9 cellular contexts compared by ENCODE assay signal in genomic region chr17:37220609-37220953, GRCh38.
DNase-seq lines count a peak whose midpoint lies in the region; ATAC-seq and TF ChIP-seq lines count a peak whose summit lies in the region.
"Had no signal": no experiment of that assay in that cellular context is flagged by ENCODE, and none has a peak within 500 bp of the region (broad histone marks: within the 10 kb centered on the region; RNA-seq: fewer than 3 reads in every experiment).

No MANE protein-coding gene starts in this region.

- peaks cover 20% of the 10 kb centered on the region for H3K36me3 Mint-ChIP-seq in neural crest cell (ENCODE audit: low read depth)

- ATAC-seq in GM19324 (IDR thresholded peaks at IDR 0.05; ENCODE audit: low FRiP score, unreplicated experiment) (no peak), GM19351 (IDR thresholded peaks at IDR 0.05; ENCODE audit: unreplicated experiment) (no peak)

- TF ChIP-seq CTCF in neural crest cell (conservative IDR thresholded peaks at IDR 0.05), result peak; percentile 58

- H3K9me3 Mint-ChIP-seq in neural crest cell, result no peaks in the 10 kb centered on the region

- H3K27ac Mint-ChIP-seq in neural crest cell (ENCODE audit: unreplicated experiment), result no peak overlapping the region
- H3K27ac Mint-ChIP-seq: activated naive CD8-positive, alpha-beta T cell had no signal

- H3K4me1 Mint-ChIP-seq in neural crest cell, result peaks cover 19% of the 10 kb centered on the region

- DNase-seq in stimulated activated CD4-positive, alpha-beta T cell treated with anti-CD3 and anti-CD28 coated beads, Interleukin-4, amount 100 ng/mL, for 1 hour, result peak; percentile 2
- no peak for DNase-seq in stimulated activated CD4-positive, alpha-beta T cell treated with anti-CD3 and anti-CD28 coated beads, Interleukin-2, amount 100 ng/mL, for 48 hours
- DNase-seq in NCI-H748 treated with DMSO at 0.1 percent for 48 hours (lab: John Stamatoyannopoulos, UW), result peak; percentile 10
- peak; percentile 35 for DNase-seq in cerebellar cortex (ENCODE audit: low spot score)
- no peak for DNase-seq in neural crest cell (ENCODE audit: low read depth, low spot score)
- no peak for DNase-seq in activated CD4-positive, CD25-positive, alpha-beta regulatory T cell treated with anti-CD3 and anti-CD28 coated beads, Interleukin-2, amount 50 U/mL, for 72 hours

- peaks cover 16% of the 10 kb centered on the region for H3K27me3 Mint-ChIP-seq in neural crest cell (ENCODE audit: low read depth)
- H3K27me3 Mint-ChIP-seq: activated naive CD8-positive, alpha-beta T cell had no signal

- H3K4me3 Mint-ChIP-seq in neural crest cell, result no peak overlapping the region
- H3K4me3 Mint-ChIP-seq: activated naive CD8-positive, alpha-beta T cell had no signal

Comparison
In these comparisons a context has a peak if more than half of its experiments do, and no peak if none do; other contexts are left out.
1. DNase-seq: peak in stimulated activated CD4-positive, alpha-beta T cell treated with anti-CD3 and anti-CD28 coated beads, Interleukin-4, amount 100 ng/mL, for 1 hour (single experiment), NCI-H748 treated with DMSO at 0.1 percent for 48 hours (single experiment) and cerebellar cortex (single experiment); none in stimulated activated CD4-positive, alpha-beta T cell treated with anti-CD3 and anti-CD28 coated beads, Interleukin-2, amount 100 ng/mL, for 48 hours (0 of 2), neural crest cell (single experiment) and activated CD4-positive, CD25-positive, alpha-beta regulatory T cell treated with anti-CD3 and anti-CD28 coated beads, Interleukin-2, amount 50 U/mL, for 72 hours (single experiment).